5 cellular contexts compared by ENCODE assay signal in the genomic region with DNA sequence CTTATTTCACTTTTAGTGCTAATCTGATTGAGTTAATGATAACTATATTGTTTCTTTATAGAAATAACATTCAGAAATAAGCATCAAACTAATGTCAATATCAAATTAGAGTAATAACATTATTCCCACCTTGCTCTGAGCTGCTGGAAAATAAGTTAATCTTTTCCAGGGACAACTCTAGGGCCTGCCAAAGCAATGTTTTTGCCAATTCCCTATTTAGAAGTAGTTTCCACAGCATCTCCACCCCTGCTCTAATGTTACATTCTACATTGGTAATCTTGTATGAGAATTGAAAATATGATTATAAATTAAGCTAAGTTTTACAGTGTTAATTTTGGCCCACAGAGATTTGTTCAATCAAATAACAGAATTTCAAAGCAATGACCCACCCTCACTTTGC.
"Had no signal": no experiment of that assay in that cellular context is flagged by ENCODE, and none has a peak within 500 bp of the region (broad histone marks: within the 10 kb centered on the region; RNA-seq: fewer than 3 reads in every experiment).

No MANE protein-coding gene starts in this region.

- H3K27ac ChIP-seq: HL-60 had no signal

- H3K4me3 Mint-ChIP-seq: IgD-negative memory B cell had no signal

- DNase-seq: KBM-7 had no signal

- H3K4me1 Mint-ChIP-seq: IgD-negative memory B cell had no signal

- H3K4me3 ChIP-seq: K562 had no signal

- H3K27ac Mint-ChIP-seq: IgD-negative memory B cell had no signal

- H3K27me3 Mint-ChIP-seq: IgD-negative memory B cell had no signal

- ATAC-seq: HepG2, K562 had no signal
